In genomic region chr1:27724961-27725373, GRCh38 we compare ENCODE assay signal across 8 cellular contexts. TPM values are rescaled to one million over a fixed set of nuclear protein-coding genes. Genes with fewer than 3 reads are reported as not detected.
DNase-seq lines count a peak whose midpoint lies in the region; ATAC-seq, FAIRE-seq and TF ChIP-seq lines count a peak whose summit lies in the region.

No MANE protein-coding gene starts in this region.

- H3K4me3 Mint-ChIP-seq in nephron progenitor cell, result peak overlapping the region; percentile 54

- POLR2A ChIA-PET in endothelial cell of umbilical vein (lab: Charles Lee), result interaction anchor here (0.6 to 2.3 kb wide), 4 partner anchors 48 to 194 kb away, joined by 8 to 18 read pairs (median 10); partner anchors contain the start of genes IFI6, PPP1R8 and STX12

- H3K27me3 ChIP-seq in BE2C (no peaks in the 10 kb centered on the region), SJCRH30 (no peaks in the 10 kb centered on the region), endothelial cell of umbilical vein (ENCODE audit: control insufficient read depth in 2 of 2, insufficient read depth in 2 of 2, low read length in 2 of 2) (no peaks in the 10 kb centered on the region)

- TF ChIP-seq CTCF in BE2C (IDR thresholded peaks at IDR 0.05; ENCODE audit: low read depth, low read length), result no peak
- TF ChIP-seq CTCF in endothelial cell of umbilical vein (IDR thresholded peaks at IDR 0.05; ENCODE audit: extremely low read depth in 1 of 2, insufficient read depth in 1 of 2, low read depth in 1 of 2, low read length in 2 of 2), result no peak
- no peak for TF ChIP-seq CTCF in nephron progenitor cell (IDR thresholded peaks at IDR 0.05)

- H3K27ac ChIP-seq in SJCRH30, result peak overlapping the region; percentile 70
- peak overlapping the region; percentile 73 for H3K27ac ChIP-seq in endothelial cell of umbilical vein (ENCODE audit: insufficient read depth, low read depth, low read length)

- no peaks in the 10 kb centered on the region for H3K9me3 ChIP-seq in BE2C
- H3K9me3 ChIP-seq in SJCRH30 (replicated peaks), result no peaks in the 10 kb centered on the region
- H3K9me3 ChIP-seq in endothelial cell of umbilical vein (replicated peaks; ENCODE audit: control insufficient read depth, insufficient read depth, low read length), result no peaks in the 10 kb centered on the region

- H3K36me3 ChIP-seq in BE2C, result no peaks in the 10 kb centered on the region
- no peaks in the 10 kb centered on the region for H3K36me3 ChIP-seq in SJCRH30
- H3K36me3 ChIP-seq in endothelial cell of umbilical vein (ENCODE audit: control insufficient read depth in 2 of 2, extremely low read depth in 1 of 2, insufficient read depth in 2 of 2, low read length in 2 of 2), result no peaks in the 10 kb centered on the region

- H4K20me1 ChIP-seq in endothelial cell of umbilical vein (replicated peaks; ENCODE audit: control insufficient read depth, extremely low read depth, insufficient read depth, low read length), result no peaks in the 10 kb centered on the region

- peaks cover 7% of the 10 kb centered on the region for H3K27me3 Mint-ChIP-seq in nephron progenitor cell (ENCODE audit: low read depth, poor library complexity)

- H3K27ac Mint-ChIP-seq in nephron progenitor cell, result peak overlapping the region; percentile 99

- BruUV-seq in endothelial cell of umbilical vein (replicated peaks; lab: Mats Ljungman, UMichigan), result no TSS peak

- peak overlapping the region; percentile 32; the same call in 1 of the 2 replicates for H3K4me3 ChIP-seq in BE2C (ENCODE audit: low read depth, low read length)
- H3K4me3 ChIP-seq in SJCRH30, result peak overlapping the region; percentile 54
- H3K4me3 ChIP-seq in endothelial cell of umbilical vein (replicated peaks in 1 of 3; ENCODE audit: insufficient read depth in 1 of 3, low read depth in 1 of 3, low read length in 3 of 3), result peak overlapping the region in 2 of 3 experiments; percentile 20 to 38

- peak overlapping the region; percentile 74 for H3K4me2 ChIP-seq in endothelial cell of umbilical vein (ENCODE audit: insufficient read depth, low read length)

- H3K9me3 Mint-ChIP-seq in nephron progenitor cell, result peaks cover 4% of the 10 kb centered on the region

- no peaks in the 10 kb centered on the region for H3K9me1 ChIP-seq in endothelial cell of umbilical vein (replicated peaks; ENCODE audit: control insufficient read depth, extremely low read depth, insufficient read depth, low read length)

- FAIRE-seq in endothelial cell of umbilical vein (lab: Jason Lieb, UNC), result peak; percentile 35

- no peak for DNase-seq in BE2C
- peak; percentile 36 for DNase-seq in HK-2 (ENCODE audit: unreplicated experiment)
- DNase-seq in SJCRH30, result peak; percentile 86 to 88
- DNase-seq in endothelial cell of umbilical vein (ENCODE audit: low read depth, low spot score), result peak; percentile 5
- DNase-seq in nephron progenitor cell, result peak; percentile 12
- no peak for DNase-seq in cortex of kidney (lab: John Stamatoyannopoulos, UW)

- dilution Hi-C loops in endothelial cell of umbilical vein (cut with MboI; ENCODE audit: extremely low pct_ligation_motif_present, low sequenced_read_pairs), result no loop called here

- CTCF ChIA-PET in endothelial cell of umbilical vein (lab: Charles Lee), result interaction anchor here (0.9 to 2.9 kb wide), 15 partner anchors 13 to 65 kb away, joined by 3 to 32 read pairs (median 5); partner anchors contain the start of genes IFI6 and STX12

- peaks cover 12% of the 10 kb centered on the region for H3K36me3 Mint-ChIP-seq in nephron progenitor cell (ENCODE audit: low read depth)

- intact Hi-C loops in endothelial cell of umbilical vein (cut with micrococcal nuclease), result loop anchor here (1.0 kb wide), 2 partner anchors 48 to 53 kb away; partner anchors contain the start of genes IFI6 and STX12

- H3K4me1 Mint-ChIP-seq in nephron progenitor cell, result peaks cover 15% of the 10 kb centered on the region

- H3K9ac ChIP-seq in endothelial cell of umbilical vein (replicated peaks; ENCODE audit: extremely low read depth, insufficient read depth, low read length), result peak overlapping the region; percentile 46

- H3K79me2 ChIP-seq in endothelial cell of umbilical vein (ENCODE audit: control insufficient read depth, insufficient read depth, low read length), result no peaks in the 10 kb centered on the region

- ATAC-seq in HG02763 (IDR thresholded peaks at IDR 0.05; ENCODE audit: unreplicated experiment) (no peak), HG03571 (IDR thresholded peaks at IDR 0.05; ENCODE audit: unreplicated experiment) (no peak)

- no peaks in the 10 kb centered on the region for H3K4me1 ChIP-seq in BE2C
- peaks cover 12% of the 10 kb centered on the region for H3K4me1 ChIP-seq in SJCRH30
- peaks cover 13% of the 10 kb centered on the region for H3K4me1 ChIP-seq in endothelial cell of umbilical vein (ENCODE audit: control insufficient read depth, extremely low read depth, insufficient read depth, low read length)

- no peak for TF ChIP-seq POLR2A in endothelial cell of umbilical vein (IDR thresholded peaks at IDR 0.05; ENCODE audit: low read depth, low read length)

- H2AFZ ChIP-seq in endothelial cell of umbilical vein (ENCODE audit: low read depth, low read length), result peak overlapping the region; percentile 97

TF ChIP-seq in endothelial cell of umbilical vein, 7 proteins besides CTCF, POLR2A, EP300 and RAD21:
- no peak for TF ChIP-seq FOS (IDR thresholded peaks at IDR 0.05; ENCODE audit: borderline replicate concordance, insufficient read depth, low read length)
- no peak for TF ChIP-seq EZH2 (IDR thresholded peaks at IDR 0.05; ENCODE audit: borderline replicate concordance, low read depth, low read length, severe bottlenecking)
- no peak for TF ChIP-seq GATA2 (IDR thresholded peaks at IDR 0.05; ENCODE audit: insufficient read depth, insufficient read length, low read depth, low read length)
- TF ChIP-seq POLR2AphosphoS5 (IDR thresholded peaks at IDR 0.05; ENCODE audit: insufficient read depth, low read depth, low read length), result no peak
- TF ChIP-seq MYC (IDR thresholded peaks at IDR 0.05; ENCODE audit: low read depth, low read length), result no peak
- no peak for TF ChIP-seq MAX (IDR thresholded peaks at IDR 0.05; ENCODE audit: insufficient read depth, insufficient read length)
- TF ChIP-seq JUN (IDR thresholded peaks at IDR 0.05; ENCODE audit: borderline replicate concordance, insufficient read depth, insufficient read length, low read depth), result no peak
TF ChIP-seq in endothelial cell of umbilical vein: peak in this region for 0.

RNA-seq across cellular contexts. Expression of gene FAM76A, which starts 0.8 kb away (rescaled TPM):
- 4.5 TPM for polyA plus RNA-seq in BE2C (2012; ENCODE audit: insufficient read depth, insufficient read length, low read depth)
- total RNA-seq in SJCRH30 (2014; rRNA removed; shearing (Covaris generic)), result 8.4 and 13.0 TPM in 2 replicates
- total RNA-seq in endothelial cell of umbilical vein, result 11.9 and 12.8 TPM in 2 replicates
- 1.8 and 1.9 TPM in 2 replicates for polyA plus RNA-seq in endothelial cell of umbilical vein
- 3.6 and 4.1 TPM in 2 replicates for polyA plus RNA-seq in endothelial cell of umbilical vein (2011; cell fraction: cytosol; rRNA removed)
- 5.6 and 9.1 TPM in 2 replicates for polyA plus RNA-seq in endothelial cell of umbilical vein (2011; cell fraction: nucleus; rRNA removed)
- 4.6 and 5.7 TPM in 2 replicates for polyA plus RNA-seq in endothelial cell of umbilical vein (2012)
- 4.0 and 4.8 TPM in 2 replicates for polyA minus RNA-seq in endothelial cell of umbilical vein
- polyA minus RNA-seq in endothelial cell of umbilical vein (2011; cell fraction: cytosol; rRNA and poly(A)+ RNA removed), result 4.2 TPM
- 3.3 and 3.6 TPM in 2 replicates for polyA minus RNA-seq in endothelial cell of umbilical vein (2011; cell fraction: nucleus; rRNA and poly(A)+ RNA removed)

RNA-seq across cellular contexts. Expression of gene STX12, which starts 48.1 kb away (rescaled TPM):
- polyA plus RNA-seq in BE2C (2012; ENCODE audit: insufficient read depth, insufficient read length, low read depth), result 17.7 TPM
- 28.1 and 30.9 TPM in 2 replicates for total RNA-seq in SJCRH30 (2014; rRNA removed; shearing (Covaris generic))
- total RNA-seq in endothelial cell of umbilical vein, result 83.8 and 90.3 TPM in 2 replicates
- polyA plus RNA-seq in endothelial cell of umbilical vein, result 26.1 and 28.7 TPM in 2 replicates
- 26.7 and 30.0 TPM in 2 replicates for polyA plus RNA-seq in endothelial cell of umbilical vein (2011; cell fraction: cytosol; rRNA removed)
- 75.1 and 101 TPM in 2 replicates for polyA plus RNA-seq in endothelial cell of umbilical vein (2011; cell fraction: nucleus; rRNA removed)
- polyA plus RNA-seq in endothelial cell of umbilical vein (2012), result 42.1 and 55.6 TPM in 2 replicates
- 37.5 and 39.0 TPM in 2 replicates for polyA minus RNA-seq in endothelial cell of umbilical vein
- 3.5 TPM for polyA minus RNA-seq in endothelial cell of umbilical vein (2011; cell fraction: cytosol; rRNA and poly(A)+ RNA removed)
- 49.3 and 68.0 TPM in 2 replicates for polyA minus RNA-seq in endothelial cell of umbilical vein (2011; cell fraction: nucleus; rRNA and poly(A)+ RNA removed)

RNA-seq across cellular contexts. Expression of gene IFI6, which starts 53.0 kb away (rescaled TPM):
- 19.9 TPM for polyA plus RNA-seq in BE2C (2012; ENCODE audit: insufficient read depth, insufficient read length, low read depth)
- 5.8 and 6.8 TPM in 2 replicates for total RNA-seq in SJCRH30 (2014; rRNA removed; shearing (Covaris generic))
- 20.0 and 28.4 TPM in 2 replicates for total RNA-seq in endothelial cell of umbilical vein
- 47.9 and 58.0 TPM in 2 replicates for polyA plus RNA-seq in endothelial cell of umbilical vein
- polyA plus RNA-seq in endothelial cell of umbilical vein (2011; cell fraction: cytosol; rRNA removed), result 26.7 and 34.0 TPM in 2 replicates
- 8.5 and 9.4 TPM in 2 replicates for polyA plus RNA-seq in endothelial cell of umbilical vein (2011; cell fraction: nucleus; rRNA removed)
- 44.2 and 57.6 TPM in 2 replicates for polyA plus RNA-seq in endothelial cell of umbilical vein (2012)
- polyA minus RNA-seq in endothelial cell of umbilical vein, result 8.6 and 10.2 TPM in 2 replicates
- polyA minus RNA-seq in endothelial cell of umbilical vein (2011; cell fraction: cytosol; rRNA and poly(A)+ RNA removed), result 24.3 TPM
- 1.9 and 2.3 TPM in 2 replicates for polyA minus RNA-seq in endothelial cell of umbilical vein (2011; cell fraction: nucleus; rRNA and poly(A)+ RNA removed)

Comparison
In these comparisons a context has a peak if more than half of its experiments do, and no peak if none do; other contexts are left out.
1. DNase-seq: peak in HK-2 (single experiment), SJCRH30 (2 of 2), endothelial cell of umbilical vein (single experiment) and nephron progenitor cell (single experiment); none in BE2C (single experiment) and cortex of kidney (single experiment).
2. Peak in every context shown above with its lines, with median percentiles within 50 percentile points of each other: H3K4me3 ChIP-seq.